In the genomic region with DNA sequence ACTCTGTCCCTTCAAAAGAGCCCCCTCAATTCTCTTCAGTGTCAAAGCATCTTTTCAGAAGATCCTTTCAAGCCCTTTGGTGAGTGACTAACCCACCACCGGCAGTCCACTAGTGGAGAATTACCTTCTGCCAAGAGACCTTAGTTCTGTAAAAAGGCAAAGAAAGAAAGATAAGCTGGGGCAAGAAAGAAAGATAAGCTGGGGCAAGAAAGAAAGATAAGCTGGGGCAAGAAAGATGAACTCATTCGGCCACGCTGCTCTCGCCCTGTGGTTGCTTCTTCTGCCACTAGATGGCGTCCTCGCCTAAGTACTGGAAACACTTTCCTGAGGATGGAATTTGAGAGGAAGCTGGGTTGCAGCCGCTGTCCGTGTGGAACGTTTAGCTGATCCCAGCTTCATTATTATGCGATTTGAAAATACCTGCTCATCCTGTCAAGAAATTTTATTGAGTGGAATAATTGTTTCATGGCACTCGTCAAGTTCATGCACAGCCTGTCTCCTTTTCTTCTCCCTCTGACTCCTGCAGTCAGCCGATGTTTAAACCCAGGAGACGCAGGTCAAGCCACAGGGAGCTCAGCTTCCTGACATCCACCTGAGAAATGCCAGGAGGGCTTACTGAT, we compare ENCODE assay signal across 8 cellular contexts. TPM values are rescaled to one million over a fixed set of nuclear protein-coding genes. Genes with fewer than 3 reads are reported as not detected.
DNase-seq lines count a peak whose midpoint lies in the region; ATAC-seq, FAIRE-seq and TF ChIP-seq lines count a peak whose summit lies in the region.

No MANE protein-coding gene starts in this region.

- H3K9me1 ChIP-seq in endothelial cell of umbilical vein (replicated peaks; ENCODE audit: control insufficient read depth, extremely low read depth, insufficient read depth, low read length) = no peaks in the 10 kb centered on the region

- peaks cover 3% of the 10 kb centered on the region for H3K27me3 Mint-ChIP-seq in activated CD8-positive, alpha-beta memory T cell treated with anti-CD3 and anti-CD28 coated beads, Interleukin-2, amount 10 ng/mL, durations not matched to agents 7 days and 5 days

- no peak for TF ChIP-seq POLR2A in endothelial cell of umbilical vein (IDR thresholded peaks at IDR 0.05; ENCODE audit: low read depth, low read length)

- dilution Hi-C loops in endothelial cell of umbilical vein (cut with MboI; ENCODE audit: extremely low pct_ligation_motif_present, low sequenced_read_pairs) = no loop called here

- POLR2A ChIA-PET in endothelial cell of umbilical vein (lab: Charles Lee) = interaction anchor here (0.7 to 1.6 kb wide), 5 partner anchors 17 to 170 kb away, joined by 3 to 5 read pairs (median 3); a partner anchor contains a TSS

- no peaks in the 10 kb centered on the region for H3K36me3 ChIP-seq in HUES48 (ENCODE audit: control insufficient read depth, insufficient read depth, low read length)
- H3K36me3 ChIP-seq in endothelial cell of umbilical vein (ENCODE audit: control insufficient read depth in 2 of 2, extremely low read depth in 1 of 2, insufficient read depth in 2 of 2, low read length in 2 of 2) = no peaks in the 10 kb centered on the region

- peak; percentile 95 for ATAC-seq in activated CD8-positive, alpha-beta memory T cell treated with anti-CD3 and anti-CD28 coated beads, Interleukin-2, amount 10 ng/mL, durations not matched to agents 7 days and 5 days

- H3K27ac Mint-ChIP-seq in activated CD8-positive, alpha-beta memory T cell treated with anti-CD3 and anti-CD28 coated beads, Interleukin-2, amount 10 ng/mL, durations not matched to agents 7 days and 5 days = no peak overlapping the region

- H3K4me1 Mint-ChIP-seq in activated CD8-positive, alpha-beta memory T cell treated with anti-CD3 and anti-CD28 coated beads, Interleukin-2, amount 10 ng/mL, durations not matched to agents 7 days and 5 days = peaks cover 8% of the 10 kb centered on the region

- peak overlapping the region; percentile 56 for H3K4me3 ChIP-seq in HUES48 (ENCODE audit: low read depth, low read length)
- peak overlapping the region in 1 of 3 experiments; percentile 55 for H3K4me3 ChIP-seq in endothelial cell of umbilical vein (replicated peaks in 1 of 3; ENCODE audit: insufficient read depth in 1 of 3, low read depth in 1 of 3, low read length in 3 of 3)

- H3K4me3 Mint-ChIP-seq in activated CD8-positive, alpha-beta memory T cell treated with anti-CD3 and anti-CD28 coated beads, Interleukin-2, amount 10 ng/mL, durations not matched to agents 7 days and 5 days = peak overlapping the region; percentile 69

- no peaks in the 10 kb centered on the region for H3K27me3 ChIP-seq in HUES48 (ENCODE audit: control insufficient read depth, insufficient read depth, low read length)
- no peaks in the 10 kb centered on the region for H3K27me3 ChIP-seq in endothelial cell of umbilical vein (ENCODE audit: control insufficient read depth in 2 of 2, insufficient read depth in 2 of 2, low read length in 2 of 2)

- H3K9ac ChIP-seq in HUES48 (ENCODE audit: low read depth, low read length) = no peak overlapping the region
- H3K9ac ChIP-seq in endothelial cell of umbilical vein (replicated peaks; ENCODE audit: extremely low read depth, insufficient read depth, low read length) = peak overlapping the region; percentile 5

- FAIRE-seq in endothelial cell of umbilical vein (lab: Jason Lieb, UNC) = peak; percentile 97

- TF ChIP-seq CTCF in endothelial cell of umbilical vein (IDR thresholded peaks at IDR 0.05; ENCODE audit: extremely low read depth in 1 of 2, insufficient read depth in 1 of 2, low read depth in 1 of 2, low read length in 2 of 2) = peak; percentile 87 to 88

- CTCF ChIA-PET in activated CD8-positive, alpha-beta memory T cell treated with anti-CD3 and anti-CD28 coated beads, Interleukin-2, amount 10 ng/mL, durations not matched to agents 7 days and 5 days (lab: Charles Lee) = interaction anchor here (0.6 to 5.1 kb wide), 85 partner anchors 8 to 579 kb away, joined by 3 to 248 read pairs (median 4); a partner anchor contains a TSS
- CTCF ChIA-PET in endothelial cell of umbilical vein (lab: Charles Lee) = interaction anchor here (0.6 to 5.8 kb wide), 119 partner anchors 8 to 578 kb away, joined by 3 to 784 read pairs (median 6); a partner anchor contains a TSS

- BruUV-seq in endothelial cell of umbilical vein (replicated peaks; lab: Mats Ljungman, UMichigan) = no TSS peak

- H3K9me3 Mint-ChIP-seq in activated CD8-positive, alpha-beta memory T cell treated with anti-CD3 and anti-CD28 coated beads, Interleukin-2, amount 10 ng/mL, durations not matched to agents 7 days and 5 days (ENCODE audit: low read depth) = no peaks in the 10 kb centered on the region

- H4K20me1 ChIP-seq in endothelial cell of umbilical vein (replicated peaks; ENCODE audit: control insufficient read depth, extremely low read depth, insufficient read depth, low read length) = no peaks in the 10 kb centered on the region

- no peaks in the 10 kb centered on the region for H3K79me2 ChIP-seq in endothelial cell of umbilical vein (ENCODE audit: control insufficient read depth, insufficient read depth, low read length)

- DNase-seq in SIG-M5 treated with dmso at 0.1 percent for 504 hours (lab: John Stamatoyannopoulos, UW; ENCODE audit: unreplicated experiment) = peak; percentile 85
- no peak for DNase-seq in SIG-M5 (lab: John Stamatoyannopoulos, UW)
- peak; percentile 44 for DNase-seq in NOMO-1 treated with dmso at 0.1 percent for 144 hours (lab: John Stamatoyannopoulos, UW; ENCODE audit: unreplicated experiment)
- peak; percentile 90 for DNase-seq in activated CD8-positive, alpha-beta memory T cell treated with anti-CD3 and anti-CD28 coated beads, Interleukin-2, amount 10 ng/mL, durations not matched to agents 7 days and 5 days
- peak; percentile 80 for DNase-seq in endothelial cell of umbilical vein (ENCODE audit: low read depth, low spot score)
- DNase-seq in middle frontal gyrus (ENCODE audit: extremely low spot score, low spot score) = peak; percentile 79
- peak; percentile 71 to 84 for DNase-seq in stimulated activated CD8-positive, alpha-beta memory T cell treated with anti-CD3 and anti-CD28 coated beads, Interleukin-2, amount 100 ng/mL, for 48 hours (ENCODE audit: low read depth in 2 of 2)

- H3K9me3 ChIP-seq in HUES48 (ENCODE audit: control insufficient read depth, insufficient read depth, low read length) (no peaks in the 10 kb centered on the region), endothelial cell of umbilical vein (replicated peaks; ENCODE audit: control insufficient read depth, insufficient read depth, low read length) (no peaks in the 10 kb centered on the region)

- H3K36me3 Mint-ChIP-seq in activated CD8-positive, alpha-beta memory T cell treated with anti-CD3 and anti-CD28 coated beads, Interleukin-2, amount 10 ng/mL, durations not matched to agents 7 days and 5 days = no peaks in the 10 kb centered on the region

- intact Hi-C loops in endothelial cell of umbilical vein (cut with micrococcal nuclease) = loop anchor here (1.0 to 10.0 kb wide), 4 partner anchors 93 to 580 kb away; a partner anchor contains a TSS

- peak overlapping the region; percentile 96 for H2AFZ ChIP-seq in endothelial cell of umbilical vein (ENCODE audit: low read depth, low read length)

- H3K27ac ChIP-seq in HUES48 (ENCODE audit: low read depth, low read length) (no peak overlapping the region), endothelial cell of umbilical vein (ENCODE audit: insufficient read depth, low read depth, low read length) (no peak overlapping the region)

- peak overlapping the region; percentile 93 for H3K4me2 ChIP-seq in endothelial cell of umbilical vein (ENCODE audit: insufficient read depth, low read length)

- peaks cover 5% of the 10 kb centered on the region; the same call in 1 of the 2 replicates for H3K4me1 ChIP-seq in HUES48 (ENCODE audit: control insufficient read depth, insufficient read depth, low read length)
- H3K4me1 ChIP-seq in endothelial cell of umbilical vein (ENCODE audit: control insufficient read depth, extremely low read depth, insufficient read depth, low read length) = peaks cover 2% of the 10 kb centered on the region

TF ChIP-seq in endothelial cell of umbilical vein, 7 proteins besides CTCF, POLR2A, EP300 and RAD21:
- TF ChIP-seq GATA2 (IDR thresholded peaks at IDR 0.05; ENCODE audit: insufficient read depth, insufficient read length, low read depth, low read length) = no peak
- TF ChIP-seq, protein P1, sequence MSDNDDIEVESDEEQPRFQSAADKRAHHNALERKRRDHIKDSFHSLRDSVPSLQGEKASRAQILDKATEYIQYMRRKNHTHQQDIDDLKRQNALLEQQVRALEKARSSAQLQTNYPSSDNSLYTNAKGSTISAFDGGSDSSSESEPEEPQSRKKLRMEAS (IDR thresholded peaks at IDR 0.05; ENCODE audit: insufficient read depth, insufficient read length) = no peak

RNA-seq across cellular contexts. Expression of a gene that starts 17.3 kb away (rescaled TPM):
- total RNA-seq in activated CD8-positive, alpha-beta memory T cell treated with anti-CD3 and anti-CD28 coated beads, Interleukin-2, amount 10 ng/mL, durations not matched to agents 7 days and 5 days = 10 to 100 TPM; 56.1 to 66.6 TPM
- 70.8 and 79.6 TPM in 2 replicates for total RNA-seq in endothelial cell of umbilical vein
- 29.4 and 42.2 TPM in 2 replicates for polyA plus RNA-seq in endothelial cell of umbilical vein
- polyA plus RNA-seq in endothelial cell of umbilical vein (2011; cell fraction: cytosol; rRNA removed) = 42.7 and 56.8 TPM in 2 replicates
- polyA plus RNA-seq in endothelial cell of umbilical vein (2011; cell fraction: nucleus; rRNA removed) = 41.6 and 43.7 TPM in 2 replicates
- 120 and 124 TPM in 2 replicates for polyA plus RNA-seq in endothelial cell of umbilical vein (2012)
- 86.6 and 92.5 TPM in 2 replicates for polyA minus RNA-seq in endothelial cell of umbilical vein
- polyA minus RNA-seq in endothelial cell of umbilical vein (2011; cell fraction: cytosol; rRNA and poly(A)+ RNA removed) = 13.1 TPM
- 17.3 and 25.4 TPM in 2 replicates for polyA minus RNA-seq in endothelial cell of umbilical vein (2011; cell fraction: nucleus; rRNA and poly(A)+ RNA removed)
